ENCODE assay signal across 8 cellular contexts in genomic region chr12:132710062-132710421, GRCh38. TPM values are rescaled to one million over a fixed set of nuclear protein-coding genes. Genes with fewer than 3 reads are reported as not detected.
DNase-seq lines count a peak whose midpoint lies in the region; ATAC-seq and TF ChIP-seq lines count a peak whose summit lies in the region.

No MANE protein-coding gene starts in this region.

- POLR2A ChIA-PET in activated CD4-positive, alpha-beta memory T cell treated with anti-CD3 and anti-CD28 coated beads, Interleukin-2, amount 10 ng/mL, durations not matched to agents 7 days and 5 days (lab: Charles Lee): interaction anchor here (1.3 to 2.2 kb wide), 3 partner anchors 8 to 51 kb away, joined by 3 to 12 read pairs (median 11); partner anchors contain the start of gene ANKLE2

- H3K4me3 ChIP-seq in heart left ventricle (peak overlapping the region; percentile 67 to 99 (median 84)), sigmoid colon (peak overlapping the region; percentile 70 to 97 (median 94))

- TF ChIP-seq EP300 in sigmoid colon (IDR thresholded peaks at IDR 0.05): no peak

- peak overlapping the region; percentile 44 to 92 (median 86) for H3K27ac ChIP-seq in heart left ventricle
- peak overlapping the region; percentile 73 to 86 (median 83) for H3K27ac ChIP-seq in sigmoid colon

- peaks cover 0 to 6% (median 3%) of the 10 kb centered on the region in 9 donors for H3K36me3 ChIP-seq in heart left ventricle
- peaks cover 0 to 4% (median 0%) of the 10 kb centered on the region in 4 donors for H3K36me3 ChIP-seq in sigmoid colon

- intact Hi-C loops in heart left ventricle (cut with DNase I): loop anchor here in 1 of 10 donors (2.0 kb wide), 1 partner anchor 57 kb away; no protein-coding TSS in a partner anchor
- intact Hi-C loops in sigmoid colon (cut with DNase I): loop anchor here (1.0 kb wide), 1 partner anchor 23 kb away; the partner anchor contains the start of genes POLE and PXMP2

- peaks cover 26% of the 10 kb centered on the region for H3K4me1 Mint-ChIP-seq in activated naive CD4-positive, alpha-beta T cell treated with anti-CD3 and anti-CD28 coated beads, Interleukin-2, amount 50 U/mL, for 24 hours
- peaks cover 25% of the 10 kb centered on the region for H3K4me1 Mint-ChIP-seq in activated CD4-positive, alpha-beta memory T cell treated with anti-CD3 and anti-CD28 coated beads, Interleukin-2, amount 10 ng/mL, durations not matched to agents 7 days and 5 days

- 0 to 3% (median 1%) methylated on average over 23 to 27 of the region's 27 CpGs for WGBS in heart left ventricle, 4 donors
- 1 to 3% methylated on average over 27 of the region's 27 CpGs for WGBS in sigmoid colon, 2 donors

- no peak for DNase-seq in activated naive CD4-positive, alpha-beta T cell treated with anti-CD3 and anti-CD28 coated beads, Interleukin-2, amount 50 U/mL, for 16 hours
- no peak for DNase-seq in activated CD4-positive, alpha-beta memory T cell treated with anti-CD3 and anti-CD28 coated beads, Interleukin-2, amount 10 ng/mL, durations not matched to agents 7 days and 5 days
- DNase-seq in heart left ventricle (no peak), sigmoid colon (no peak), AG20443 (ENCODE audit: low spot score) (no peak), DMS 273 (lab: John Stamatoyannopoulos, UW; ENCODE audit: unreplicated experiment) (no peak)

- CTCF ChIA-PET in activated CD4-positive, alpha-beta memory T cell treated with anti-CD3 and anti-CD28 coated beads, Interleukin-2, amount 10 ng/mL, durations not matched to agents 7 days and 5 days (lab: Charles Lee): no interaction called here

- H3K27me3 ChIP-seq in heart left ventricle (no peaks in the 10 kb centered on the region), sigmoid colon (no peaks in the 10 kb centered on the region)

- H3K4me3 Mint-ChIP-seq in activated naive CD4-positive, alpha-beta T cell treated with anti-CD3 and anti-CD28 coated beads, Interleukin-2, amount 50 U/mL, for 24 hours: peak overlapping the region; percentile 87
- peak overlapping the region; percentile 80 for H3K4me3 Mint-ChIP-seq in activated CD4-positive, alpha-beta memory T cell treated with anti-CD3 and anti-CD28 coated beads, Interleukin-2, amount 10 ng/mL, durations not matched to agents 7 days and 5 days

- TF ChIP-seq CTCF in heart left ventricle (IDR thresholded peaks at IDR 0.05) (no peak), sigmoid colon (IDR thresholded peaks at IDR 0.05) (no peak)

- TF ChIP-seq POLR2A in heart left ventricle (IDR thresholded peaks at IDR 0.05) (no peak), sigmoid colon (IDR thresholded peaks at IDR 0.05) (no peak)

- H3K36me3 Mint-ChIP-seq in activated naive CD4-positive, alpha-beta T cell treated with anti-CD3 and anti-CD28 coated beads, Interleukin-2, amount 50 U/mL, for 24 hours: peaks cover 7% of the 10 kb centered on the region
- peaks cover 11% of the 10 kb centered on the region for H3K36me3 Mint-ChIP-seq in activated CD4-positive, alpha-beta memory T cell treated with anti-CD3 and anti-CD28 coated beads, Interleukin-2, amount 10 ng/mL, durations not matched to agents 7 days and 5 days (ENCODE audit: low read depth)

- H3K4me1 ChIP-seq in heart left ventricle (peaks cover 0 to 23% (median 16%) of the 10 kb centered on the region in 12 donors), sigmoid colon (peaks cover 0 to 24% (median 20%) of the 10 kb centered on the region in 4 donors)

- no peaks in the 10 kb centered on the region for H3K27me3 Mint-ChIP-seq in activated naive CD4-positive, alpha-beta T cell treated with anti-CD3 and anti-CD28 coated beads, Interleukin-2, amount 50 U/mL, for 24 hours
- no peaks in the 10 kb centered on the region for H3K27me3 Mint-ChIP-seq in activated CD4-positive, alpha-beta memory T cell treated with anti-CD3 and anti-CD28 coated beads, Interleukin-2, amount 10 ng/mL, durations not matched to agents 7 days and 5 days

- no peaks in the 10 kb centered on the region for H3K9me3 Mint-ChIP-seq in activated naive CD4-positive, alpha-beta T cell treated with anti-CD3 and anti-CD28 coated beads, Interleukin-2, amount 50 U/mL, for 24 hours
- no peaks in the 10 kb centered on the region for H3K9me3 Mint-ChIP-seq in activated CD4-positive, alpha-beta memory T cell treated with anti-CD3 and anti-CD28 coated beads, Interleukin-2, amount 10 ng/mL, durations not matched to agents 7 days and 5 days

- H3K9me3 ChIP-seq in heart left ventricle: no peaks in the 10 kb centered on the region
- H3K9me3 ChIP-seq in sigmoid colon: no peaks in the 10 kb centered on the region

- H3K27ac Mint-ChIP-seq in activated naive CD4-positive, alpha-beta T cell treated with anti-CD3 and anti-CD28 coated beads, Interleukin-2, amount 50 U/mL, for 24 hours: peak overlapping the region; percentile 85
- H3K27ac Mint-ChIP-seq in activated CD4-positive, alpha-beta memory T cell treated with anti-CD3 and anti-CD28 coated beads, Interleukin-2, amount 10 ng/mL, durations not matched to agents 7 days and 5 days: peak overlapping the region; percentile 71

- ATAC-seq in HG03064 (IDR thresholded peaks at IDR 0.05; ENCODE audit: low read depth, unreplicated experiment) (peak; percentile 27), heart left ventricle (peak in 3 of 4 donors; percentile 38 to 49 (median 44))

RNA-seq across cellular contexts. Expression of gene PGAM5, which starts 0.6 kb away (rescaled TPM):
- 10 to 100 TPM; 32.5 to 35.1 TPM for total RNA-seq in activated CD4-positive, alpha-beta memory T cell treated with anti-CD3 and anti-CD28 coated beads, Interleukin-2, amount 10 ng/mL, durations not matched to agents 7 days and 5 days
- 10 to 100 TPM; 21.2 to 46.5 (median 27.6) TPM for total RNA-seq in heart left ventricle
- polyA plus RNA-seq in heart left ventricle: 10 to 100 TPM; 20.7 to 31.8 TPM
- total RNA-seq in sigmoid colon: 10 to 100 TPM; 19.7 to 24.6 (median 23.7) TPM
- polyA plus RNA-seq in sigmoid colon: 10 to 100 TPM in 2 of 3 donors, 1 to 10 TPM in 1; 9.6 to 37.1 (median 19.9) TPM

RNA-seq across cellular contexts. Expression of gene PXMP2, which starts 22.7 kb away (rescaled TPM):
- total RNA-seq in activated CD4-positive, alpha-beta memory T cell treated with anti-CD3 and anti-CD28 coated beads, Interleukin-2, amount 10 ng/mL, durations not matched to agents 7 days and 5 days: 10 to 100 TPM; 24.5 to 24.9 TPM
- total RNA-seq in heart left ventricle: 100 to 1,000 TPM in 1 of 9 donors, 10 to 100 TPM in 8; 23.9 to 149 (median 39.7) TPM
- 10 to 100 TPM; 33.3 to 62.0 TPM for polyA plus RNA-seq in heart left ventricle
- 10 to 100 TPM; 19.4 to 46.4 (median 42.8) TPM for total RNA-seq in sigmoid colon
- polyA plus RNA-seq in sigmoid colon: 100 to 1,000 TPM in 1 of 3 donors, 10 to 100 TPM in 2; 41.6 to 127 (median 85.9) TPM

RNA-seq across cellular contexts. Expression of gene POLE, which starts 22.9 kb away (rescaled TPM):
- 100 to 1,000 TPM; 108 to 117 TPM for total RNA-seq in activated CD4-positive, alpha-beta memory T cell treated with anti-CD3 and anti-CD28 coated beads, Interleukin-2, amount 10 ng/mL, durations not matched to agents 7 days and 5 days
- total RNA-seq in heart left ventricle (10 to 100 TPM in 4 of 9 donors, 1 to 10 TPM in 5; 5.3 to 18.6 (median 9.8) TPM), sigmoid colon (10 to 100 TPM; 12.5 to 37.4 (median 34.0) TPM)
- polyA plus RNA-seq in heart left ventricle (10 to 100 TPM in 1 of 2 donors, 1 to 10 TPM in 1; 8.4 to 11.3 TPM), sigmoid colon (10 to 100 TPM; 11.1 to 33.5 (median 15.6) TPM)

RNA-seq across cellular contexts. Expression of gene ANKLE2, which starts 51.6 kb away (rescaled TPM):
- total RNA-seq in activated CD4-positive, alpha-beta memory T cell treated with anti-CD3 and anti-CD28 coated beads, Interleukin-2, amount 10 ng/mL, durations not matched to agents 7 days and 5 days: 10 to 100 TPM; 88.6 to 89.3 TPM
- total RNA-seq in heart left ventricle: 10 to 100 TPM; 20.7 to 45.2 (median 29.1) TPM
- 10 to 100 TPM; 15.5 to 27.8 TPM for polyA plus RNA-seq in heart left ventricle
- total RNA-seq in sigmoid colon: 10 to 100 TPM; 32.9 to 58.4 (median 38.3) TPM
- 10 to 100 TPM in 1 of 3 donors, 1 to 10 TPM in 2; 7.2 to 35.9 (median 8.4) TPM for polyA plus RNA-seq in sigmoid colon
